ENCODE assay signal across 8 cellular contexts in the genomic region with DNA sequence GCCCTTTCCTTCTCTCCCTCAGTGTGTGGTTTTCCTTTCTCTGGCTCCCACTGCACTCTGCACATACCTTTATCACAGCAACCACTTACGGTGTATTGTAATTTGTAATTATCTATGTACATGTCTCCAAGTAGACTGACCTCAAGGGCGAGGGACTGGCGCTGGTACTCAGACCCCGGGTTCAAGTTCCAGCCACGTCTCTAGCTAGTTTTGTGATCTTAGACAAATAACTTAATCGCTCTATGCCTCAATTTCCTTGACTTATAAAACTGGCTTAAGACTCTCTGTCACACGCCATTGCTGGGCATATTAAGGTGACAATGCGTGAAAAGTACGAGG. TPM values are rescaled to one million over a fixed set of nuclear protein-coding genes. Genes with fewer than 3 reads are reported as not detected.
A peak's percentile ranks its signal among the peaks of the same experiment; 100 is the strongest.
DNase-seq lines count a peak whose midpoint lies in the region; ATAC-seq and TF ChIP-seq lines count a peak whose summit lies in the region.

No MANE protein-coding gene starts in this region.

- H2AFZ ChIP-seq in Karpas-422 (ENCODE audit: low read length) = peak overlapping the region; percentile 86

- TF ChIP-seq CTCF in BE2C (IDR thresholded peaks at IDR 0.05; ENCODE audit: low read depth, low read length) = no peak
- TF ChIP-seq CTCF in colonic mucosa (IDR thresholded peaks at IDR 0.05) = no peak
- TF ChIP-seq CTCF in natural killer cell (IDR thresholded peaks at IDR 0.05) = no peak

- H3K27ac ChIP-seq in Karpas-422 (ENCODE audit: low read length) = peak overlapping the region; percentile 57; the same call in 1 of the 2 replicates
- H3K27ac ChIP-seq in colonic mucosa = peak overlapping the region; percentile 92

- H3K9me2 ChIP-seq in Karpas-422 (replicated peaks; ENCODE audit: insufficient read depth, low read length) = no peaks in the 10 kb centered on the region

- H3K9me3 ChIP-seq in BE2C = no peaks in the 10 kb centered on the region
- H3K9me3 ChIP-seq in Karpas-422 (ENCODE audit: low read length) = no peaks in the 10 kb centered on the region
- H3K9me3 ChIP-seq in colonic mucosa = no peaks in the 10 kb centered on the region

- H3K4me1 ChIP-seq in BE2C (peaks cover 3% of the 10 kb centered on the region; the same call in 1 of the 2 replicates), Karpas-422 (ENCODE audit: low read length) (peaks cover 27% of the 10 kb centered on the region), colonic mucosa (peaks cover 13% of the 10 kb centered on the region)

- peak overlapping the region; percentile 91 for H3K4me2 ChIP-seq in Karpas-422 (ENCODE audit: low read depth, low read length, poor library complexity, severe bottlenecking)

- H3K27me3 Mint-ChIP-seq in natural killer cell (ENCODE audit: low read depth in 2 of 2) = no peaks in the 10 kb centered on the region

- H3K79me2 ChIP-seq in Karpas-422 (ENCODE audit: low read length) = peaks cover 31% of the 10 kb centered on the region

- ATAC-seq in natural killer cell (no peak), GM18520 (IDR thresholded peaks at IDR 0.05; ENCODE audit: unreplicated experiment) (no peak)

- no peaks in the 10 kb centered on the region for H3K9me3 Mint-ChIP-seq in natural killer cell

- DNase-seq in BE2C (no peak), Karpas-422 (no peak), colonic mucosa (peak; percentile 28), natural killer cell (no peak), ureter (ENCODE audit: low spot score) (no peak), NCI-H524 treated with DMSO at 0.1 percent for 48 hours (lab: John Stamatoyannopoulos, UW) (no peak), activated gamma-delta T cell treated with Interleukin-2 at 50 U/mL for 16 hours (no peak)

- H3K4me1 Mint-ChIP-seq in natural killer cell = peaks cover 47 to 50% of the 10 kb centered on the region in 2 donors

- H3K9ac ChIP-seq in Karpas-422 (ENCODE audit: low read length) (peak overlapping the region; percentile 70), colonic mucosa (ENCODE audit: low read depth in 2 of 2, low read length in 2 of 2) (peak overlapping the region; percentile 64 to 97)

- peak overlapping the region; percentile 59 for H3K4me3 ChIP-seq in BE2C (ENCODE audit: low read depth, low read length)
- peak overlapping the region; percentile 66 for H3K4me3 ChIP-seq in Karpas-422 (ENCODE audit: low read length)
- H3K4me3 ChIP-seq in colonic mucosa = peak overlapping the region; percentile 96

- peaks cover 6% of the 10 kb centered on the region; the same call in 1 of the 2 replicates for H4K20me1 ChIP-seq in Karpas-422 (ENCODE audit: insufficient read depth, low read depth, low read length)

- peak overlapping the region; percentile 92 for H3K4me3 Mint-ChIP-seq in natural killer cell

- H3K27me3 ChIP-seq in BE2C (no peaks in the 10 kb centered on the region), Karpas-422 (ENCODE audit: low read length) (no peaks in the 10 kb centered on the region), colonic mucosa (no peaks in the 10 kb centered on the region)

- H3K27ac Mint-ChIP-seq in natural killer cell = peak overlapping the region; percentile 93 to 98

- H3K36me3 ChIP-seq in BE2C (no peaks in the 10 kb centered on the region), Karpas-422 (ENCODE audit: insufficient read depth, low read length) (no peaks in the 10 kb centered on the region), colonic mucosa (no peaks in the 10 kb centered on the region)

- intact Hi-C loops in colonic mucosa (cut with DNase I) = no loop called here
- intact Hi-C loops in natural killer cell (cut with micrococcal nuclease) = loop anchor here (5.0 to 10.0 kb wide), 3 partner anchors 179 to 1951 kb away; a partner anchor contains a TSS

- no peaks in the 10 kb centered on the region for H3K36me3 Mint-ChIP-seq in natural killer cell

RNA-seq across cellular contexts. Expression of a gene that starts 0.6 kb away (rescaled TPM):
- 21.2 TPM for polyA plus RNA-seq in BE2C (2012; ENCODE audit: insufficient read depth, insufficient read length, low read depth)
- total RNA-seq in Karpas-422 (2014; rRNA removed; shearing (Covaris generic); ENCODE audit: low replicate concordance) = 59.1 and 89.1 TPM in 2 replicates
- total RNA-seq in colonic mucosa (10 to 100 TPM; 28.6 to 30.3 TPM), natural killer cell (10 to 100 TPM; 57.8 to 59.8 (median 58.7) TPM), ureter (51.8 TPM)

RNA-seq across cellular contexts. Expression of a gene that starts 33.1 kb away (rescaled TPM):
- polyA plus RNA-seq in BE2C (2012; ENCODE audit: insufficient read depth, insufficient read length, low read depth) = not detected
- not detected in 2 replicates for total RNA-seq in Karpas-422 (2014; rRNA removed; shearing (Covaris generic); ENCODE audit: low replicate concordance)
- total RNA-seq in colonic mucosa (100 to 1,000 TPM in 1 of 2 donors, 10 to 100 TPM in 1; 58.3 to 104 TPM), natural killer cell (under 1 TPM in 2 of 3 donors, not detected in 1; 0.09 to 0.16 TPM), ureter (16.7 TPM)

Comparison
In these comparisons a context has a peak if more than half of its experiments do, and no peak if none do; other contexts are left out.
1. RNA of a gene that starts 33.1 kb away (total RNA-seq): 58.3 to 104 TPM in colonic mucosa and 16.7 TPM in ureter (single experiment); 0.09 to 0.16 TPM in natural killer cell and not detected in Karpas-422; every median in the first group is over 10 times any median in the second.
2. Peak in every context shown above with its lines, with median percentiles within 50 percentile points of each other: H3K4me3 ChIP-seq.